ENCODE assay signal across 16 cellular contexts in the genomic region with DNA sequence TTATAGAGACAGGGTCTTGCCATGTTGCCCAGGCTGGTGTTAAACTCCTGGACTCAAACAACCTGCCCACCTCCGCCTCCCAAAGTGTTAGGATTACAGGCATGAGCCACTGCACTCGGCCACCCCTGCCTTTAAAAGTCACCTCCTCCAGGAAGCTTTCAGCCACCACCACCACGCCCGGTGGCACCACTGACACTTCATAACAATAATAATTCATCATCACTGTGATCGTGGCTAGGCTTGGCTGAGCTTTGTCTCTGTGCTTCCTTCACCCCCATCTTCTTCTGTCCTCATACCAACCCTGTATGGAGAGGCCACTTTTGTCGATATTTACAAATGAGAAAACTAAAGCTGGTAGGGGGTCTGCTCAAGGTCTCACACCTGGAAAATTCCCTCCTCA. TPM values are rescaled to one million over a fixed set of nuclear protein-coding genes. Genes with fewer than 3 reads are reported as not detected.
A peak's percentile ranks its signal among the peaks of the same experiment; 100 is the strongest.
DNase-seq lines count a peak whose midpoint lies in the region; ATAC-seq and TF ChIP-seq lines count a peak whose summit lies in the region.
"Had no signal": no experiment of that assay in that cellular context is flagged by ENCODE, and none has a peak within 500 bp of the region (broad histone marks: within the 10 kb centered on the region; RNA-seq: fewer than 3 reads in every experiment).

No MANE protein-coding gene starts in this region.

- H3K4me1 Mint-ChIP-seq in activated CD4-positive, alpha-beta T cell treated with anti-CD3 and anti-CD28 coated beads, Interleukin-2, amount 10 ng/mL, durations not matched to agents 7 days and 5 days = peaks cover 30% of the 10 kb centered on the region
- peaks cover 8% of the 10 kb centered on the region for H3K4me1 Mint-ChIP-seq in T-helper 1 cell treated with Interleukin-12 subunit alpha and Interleukin-12 subunit beta and Interleukin-4 antibody, amounts not matched to agents 30 μg/mL and 1 μg/mL, for 36 hours (ENCODE audit: low read depth)
- H3K4me1 Mint-ChIP-seq in endodermal cell = peaks cover 44% of the 10 kb centered on the region
- H3K4me1 Mint-ChIP-seq in stimulated activated naive B cell treated with anti-CD40 and anti-IgM and Interleukin-4, amounts not matched to agents 10 μg/mL and 1 μg/mL and 100 μg/mL, for 72 hours = peaks cover 26 to 49% of the 10 kb centered on the region in 2 donors

- CTCF ChIA-PET in activated CD4-positive, alpha-beta T cell treated with anti-CD3 and anti-CD28 coated beads, Interleukin-2, amount 10 ng/mL, durations not matched to agents 7 days and 5 days (lab: Charles Lee) = interaction anchor here (0.6 to 2.0 kb wide), 4 partner anchors 52 to 100 kb away, joined by 3 to 6 read pairs (median 3); no protein-coding TSS in a partner anchor

- H3K4me3 ChIP-seq in endodermal cell (ENCODE audit: low read length) = no peak overlapping the region

- no peak overlapping the region for H3K27ac ChIP-seq in endodermal cell (ENCODE audit: low read depth, low read length)
- H3K27ac ChIP-seq: ascending aorta, HL-60, testis had no signal

- H3K36me3 ChIP-seq in endodermal cell (ENCODE audit: control insufficient read depth, insufficient read depth, low read length) = no peaks in the 10 kb centered on the region
- H3K36me3 ChIP-seq: ascending aorta had no signal

- peak overlapping the region; percentile 23 for H3K27ac Mint-ChIP-seq in activated CD4-positive, alpha-beta T cell treated with anti-CD3 and anti-CD28 coated beads, Interleukin-2, amount 10 ng/mL, durations not matched to agents 7 days and 5 days
- H3K27ac Mint-ChIP-seq in T-helper 1 cell treated with Interleukin-12 subunit alpha and Interleukin-12 subunit beta and Interleukin-4 antibody, amounts not matched to agents 30 μg/mL and 1 μg/mL, for 36 hours = no peak overlapping the region
- peak overlapping the region; percentile 80 for H3K27ac Mint-ChIP-seq in endodermal cell
- H3K27ac Mint-ChIP-seq in stimulated activated naive B cell treated with anti-CD40 and anti-IgM and Interleukin-4, amounts not matched to agents 10 μg/mL and 1 μg/mL and 100 μg/mL, for 72 hours = peak overlapping the region; percentile 37

- peaks cover 23% of the 10 kb centered on the region for H3K27me3 Mint-ChIP-seq in activated CD4-positive, alpha-beta T cell treated with anti-CD3 and anti-CD28 coated beads, Interleukin-2, amount 10 ng/mL, durations not matched to agents 7 days and 5 days
- peaks cover 46% of the 10 kb centered on the region for H3K27me3 Mint-ChIP-seq in T-helper 1 cell treated with Interleukin-12 subunit alpha and Interleukin-12 subunit beta and Interleukin-4 antibody, amounts not matched to agents 30 μg/mL and 1 μg/mL, for 36 hours (ENCODE audit: low read depth)
- H3K27me3 Mint-ChIP-seq in endodermal cell (ENCODE audit: insufficient read depth) = no peaks in the 10 kb centered on the region
- H3K27me3 Mint-ChIP-seq in stimulated activated naive B cell treated with anti-CD40 and anti-IgM and Interleukin-4, amounts not matched to agents 10 μg/mL and 1 μg/mL and 100 μg/mL, for 72 hours = peaks cover 6 to 50% of the 10 kb centered on the region in 2 donors

- H3K36me3 Mint-ChIP-seq in activated CD4-positive, alpha-beta T cell treated with anti-CD3 and anti-CD28 coated beads, Interleukin-2, amount 10 ng/mL, durations not matched to agents 7 days and 5 days (ENCODE audit: low read depth) = no peaks in the 10 kb centered on the region
- no peaks in the 10 kb centered on the region for H3K36me3 Mint-ChIP-seq in T-helper 1 cell treated with Interleukin-12 subunit alpha and Interleukin-12 subunit beta and Interleukin-4 antibody, amounts not matched to agents 30 μg/mL and 1 μg/mL, for 36 hours (ENCODE audit: low read depth)
- H3K36me3 Mint-ChIP-seq in endodermal cell (ENCODE audit: low read depth) = no peaks in the 10 kb centered on the region
- H3K36me3 Mint-ChIP-seq in stimulated activated naive B cell treated with anti-CD40 and anti-IgM and Interleukin-4, amounts not matched to agents 10 μg/mL and 1 μg/mL and 100 μg/mL, for 72 hours = peaks cover 0 to 1% of the 10 kb centered on the region in 2 donors

- H3K9me3 ChIP-seq in endodermal cell (ENCODE audit: control insufficient read depth, low read length) = no peaks in the 10 kb centered on the region
- H3K9me3 ChIP-seq: ascending aorta, testis had no signal

- TF ChIP-seq CTCF in endodermal cell (conservative IDR thresholded peaks at IDR 0.05) = no peak

- no peaks in the 10 kb centered on the region for H3K9me3 Mint-ChIP-seq in activated CD4-positive, alpha-beta T cell treated with anti-CD3 and anti-CD28 coated beads, Interleukin-2, amount 10 ng/mL, durations not matched to agents 7 days and 5 days
- no peaks in the 10 kb centered on the region for H3K9me3 Mint-ChIP-seq in T-helper 1 cell treated with Interleukin-12 subunit alpha and Interleukin-12 subunit beta and Interleukin-4 antibody, amounts not matched to agents 30 μg/mL and 1 μg/mL, for 36 hours
- H3K9me3 Mint-ChIP-seq in endodermal cell = no peaks in the 10 kb centered on the region
- H3K9me3 Mint-ChIP-seq in stimulated activated naive B cell treated with anti-CD40 and anti-IgM and Interleukin-4, amounts not matched to agents 10 μg/mL and 1 μg/mL and 100 μg/mL, for 72 hours = no peaks in the 10 kb centered on the region

- no peak overlapping the region for H3K9ac ChIP-seq in endodermal cell (ENCODE audit: extremely low read depth, low read length, poor library complexity, severe bottlenecking)

- peak overlapping the region; percentile 46 for H3K4me3 Mint-ChIP-seq in activated CD4-positive, alpha-beta T cell treated with anti-CD3 and anti-CD28 coated beads, Interleukin-2, amount 10 ng/mL, durations not matched to agents 7 days and 5 days
- H3K4me3 Mint-ChIP-seq in T-helper 1 cell treated with Interleukin-12 subunit alpha and Interleukin-12 subunit beta and Interleukin-4 antibody, amounts not matched to agents 30 μg/mL and 1 μg/mL, for 36 hours = peak overlapping the region; percentile 19
- peak overlapping the region; percentile 60 for H3K4me3 Mint-ChIP-seq in endodermal cell
- peak overlapping the region; percentile 76 to 85 for H3K4me3 Mint-ChIP-seq in stimulated activated naive B cell treated with anti-CD40 and anti-IgM and Interleukin-4, amounts not matched to agents 10 μg/mL and 1 μg/mL and 100 μg/mL, for 72 hours

- ATAC-seq in stimulated activated naive B cell treated with anti-CD40 and anti-IgM and Interleukin-4, amounts not matched to agents 10 μg/mL and 1 μg/mL and 100 μg/mL, for 72 hours (replicated peaks) = peak; percentile 67 to 75
- ATAC-seq in GM21717 (IDR thresholded peaks at IDR 0.05; ENCODE audit: unreplicated experiment) = no peak

- WGBS in endodermal cell (ENCODE audit: insufficient coverage in 1 of 2, insufficient read length in 1 of 2), 2 experiments = 77 to 85% methylated on average over 3 to 6 of the region's 6 CpGs

- DNase-seq in activated CD4-positive, alpha-beta T cell treated with anti-CD3 and anti-CD28 coated beads, Interleukin-2, amount 10 ng/mL, durations not matched to agents 7 days and 5 days = no peak
- DNase-seq in activated CD4-positive, alpha-beta T cell treated with anti-CD3 and anti-CD28 coated beads, Interleukin-2, amount 50 U/mL, for 4 hours = no peak
- DNase-seq in endodermal cell = no peak
- no peak for DNase-seq in stimulated activated naive B cell treated with anti-CD40 and anti-IgM and Interleukin-4, amounts not matched to agents 10 μg/mL and 1 μg/mL and 100 μg/mL, for 72 hours
- no peak for DNase-seq in HT-29 (ENCODE audit: low spot score)
- no peak for DNase-seq in nucleus accumbens (lab: John Stamatoyannopoulos, UW)
- DNase-seq: ACHN; activated CD4-positive, CD25-positive, alpha-beta regulatory T cell treated with anti-CD3 and anti-CD28 coated beads, Interleukin-2, amount 50 U/mL, for 72 hours; effector CD8-positive, alpha-beta T cell; NCI-H446; SHP77; testis had no signal

- peaks cover 19% of the 10 kb centered on the region for H3K4me1 ChIP-seq in endodermal cell (ENCODE audit: control insufficient read depth, insufficient read depth, low read length)

- no peaks in the 10 kb centered on the region for H3K27me3 ChIP-seq in endodermal cell (ENCODE audit: control insufficient read depth, insufficient read depth, low read length, poor library complexity, severe bottlenecking)
- H3K27me3 ChIP-seq: ascending aorta, testis had no signal

- POLR2A ChIA-PET in activated CD4-positive, alpha-beta T cell treated with anti-CD3 and anti-CD28 coated beads, Interleukin-2, amount 10 ng/mL, durations not matched to agents 7 days and 5 days (lab: Charles Lee) = no interaction called here

RNA-seq across cellular contexts. Expression of a gene that starts 12.8 kb away (rescaled TPM):
- not detected for total RNA-seq in activated CD4-positive, alpha-beta T cell treated with anti-CD3 and anti-CD28 coated beads, Interleukin-2, amount 10 ng/mL, durations not matched to agents 7 days and 5 days
- total RNA-seq in endodermal cell = 10 to 100 TPM; 56.5 to 64.3 TPM
- 56.0 TPM for polyA plus RNA-seq in endodermal cell (2013, experiment 1 of 2)
- polyA plus RNA-seq in endodermal cell (2013, experiment 2 of 2) = 56.3 TPM
- 302 and 331 TPM in 2 replicates for total RNA-seq in HT-29 (2014; rRNA removed; shearing (Covaris generic))

RNA-seq across cellular contexts. Expression of a gene that starts 43.8 kb away (rescaled TPM):
- 10 to 100 TPM; 10.7 to 12.1 TPM for total RNA-seq in activated CD4-positive, alpha-beta T cell treated with anti-CD3 and anti-CD28 coated beads, Interleukin-2, amount 10 ng/mL, durations not matched to agents 7 days and 5 days
- 10 to 100 TPM; 14.8 to 17.5 TPM for total RNA-seq in endodermal cell
- polyA plus RNA-seq in endodermal cell (2013, experiment 1 of 2) = 10.2 TPM
- 10.8 TPM for polyA plus RNA-seq in endodermal cell (2013, experiment 2 of 2)
- total RNA-seq in HT-29 (2014; rRNA removed; shearing (Covaris generic)) = 15.8 and 15.9 TPM in 2 replicates

Comparison
In these comparisons a context has a peak if more than half of its experiments do, and no peak if none do; other contexts are left out.
1. H3K4me3 Mint-ChIP-seq: peak in every context shown above with its lines; median percentile 80 in stimulated activated naive B cell treated with anti-CD40 and anti-IgM and Interleukin-4, amounts not matched to agents 10 μg/mL and 1 μg/mL and 100 μg/mL, for 72 hours; 60 in endodermal cell; 46 in activated CD4-positive, alpha-beta T cell treated with anti-CD3 and anti-CD28 coated beads, Interleukin-2, amount 10 ng/mL, durations not matched to agents 7 days and 5 days; 19 in T-helper 1 cell treated with Interleukin-12 subunit alpha and Interleukin-12 subunit beta and Interleukin-4 antibody, amounts not matched to agents 30 μg/mL and 1 μg/mL, for 36 hours.
2. RNA of a gene that starts 12.8 kb away (total RNA-seq): 302 to 331 TPM in HT-29 and 56.5 to 64.3 TPM in endodermal cell; not detected in activated CD4-positive, alpha-beta T cell treated with anti-CD3 and anti-CD28 coated beads, Interleukin-2, amount 10 ng/mL, durations not matched to agents 7 days and 5 days; every median in the first group is over 10 times any median in the second.